In the genomic region with DNA sequence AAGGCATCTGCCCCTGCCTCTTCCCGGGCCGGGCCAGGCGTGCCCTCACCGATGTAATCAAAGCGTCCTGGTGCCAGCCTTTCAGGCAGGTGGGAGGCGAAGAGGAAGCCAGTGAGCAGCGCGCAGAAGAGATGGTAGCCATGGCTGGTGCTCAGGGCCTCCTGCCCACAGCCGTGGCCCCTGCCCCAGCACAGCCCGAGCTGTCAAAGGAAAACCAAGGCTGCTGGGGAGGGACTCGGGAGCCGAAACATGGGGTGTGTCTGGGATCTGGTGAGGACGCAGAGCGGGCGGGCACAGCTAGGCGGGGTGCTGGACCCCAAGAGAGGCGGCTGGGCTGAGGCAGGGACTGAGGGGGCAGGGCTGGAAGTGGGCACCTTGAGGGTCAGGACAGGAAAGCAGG, we compare ENCODE assay signal across 16 cellular contexts. TPM values are rescaled to one million over a fixed set of nuclear protein-coding genes. Genes with fewer than 3 reads are reported as not detected.
DNase-seq lines count a peak whose midpoint lies in the region; ATAC-seq and TF ChIP-seq lines count a peak whose summit lies in the region.
"Had no signal": no experiment of that assay in that cellular context is flagged by ENCODE, and none has a peak within 500 bp of the region (broad histone marks: within the 10 kb centered on the region; RNA-seq: fewer than 3 reads in every experiment).

No MANE protein-coding gene starts in this region.

- H3K27ac ChIP-seq in BLaER1 (no peak overlapping the region), GM23248 (no peak overlapping the region), brain microvascular endothelial cell (no peak overlapping the region)
- H3K27ac ChIP-seq: HL-60 had no signal

- ATAC-seq in naive thymus-derived CD8-positive, alpha-beta T cell = no peak
- ATAC-seq: sciatic nerve had no signal

- H3K4me1 ChIP-seq in BLaER1 (peaks cover 59% of the 10 kb centered on the region), GM23248 (ENCODE audit: insufficient read depth) (peaks cover 7% of the 10 kb centered on the region)

- CTCF ChIA-PET in Calu3 (lab: Charles Lee) = interaction anchor here (1.1 kb wide), 1 partner anchor 19 kb away, joined by 13 read pairs; no protein-coding TSS in a partner anchor

- peaks cover 23% of the 10 kb centered on the region for H3K27me3 Mint-ChIP-seq in Calu3 (ENCODE audit: unreplicated experiment)
- H3K27me3 Mint-ChIP-seq in activated T-helper 2 cell treated with anti-CD3 and anti-CD28 coated beads, Interferon-gamma antibody, Interleukin-2, Interleukin-4, amounts not matched to agents 10 μg/mL and 5 μg/mL and 100 μg/mL, durations not matched to agents 14 hours and 24 hours and 36 hours (ENCODE audit: low read depth) = no peaks in the 10 kb centered on the region
- H3K27me3 Mint-ChIP-seq in naive thymus-derived CD8-positive, alpha-beta T cell = no peaks in the 10 kb centered on the region

- intact Hi-C loops in Calu3 (cut with micrococcal nuclease; ENCODE audit: unreplicated experiment) = no loop called here
- intact Hi-C loops in activated T-helper 2 cell treated with anti-CD3 and anti-CD28 coated beads, Interferon-gamma antibody, Interleukin-2, Interleukin-4, amounts not matched to agents 10 μg/mL and 5 μg/mL and 100 μg/mL, durations not matched to agents 14 hours and 24 hours and 36 hours (cut with micrococcal nuclease) = no loop called here

- no peaks in the 10 kb centered on the region for H3K4me1 Mint-ChIP-seq in Calu3 (ENCODE audit: low read depth, unreplicated experiment)
- peaks cover 14% of the 10 kb centered on the region for H3K4me1 Mint-ChIP-seq in activated T-helper 2 cell treated with anti-CD3 and anti-CD28 coated beads, Interferon-gamma antibody, Interleukin-2, Interleukin-4, amounts not matched to agents 10 μg/mL and 5 μg/mL and 100 μg/mL, durations not matched to agents 14 hours and 24 hours and 36 hours (ENCODE audit: low read depth)
- peaks cover 11 to 22% (median 19%) of the 10 kb centered on the region in 4 donors for H3K4me1 Mint-ChIP-seq in naive thymus-derived CD8-positive, alpha-beta T cell

- H3K4me3 ChIP-seq in BLaER1 = no peak overlapping the region
- no peak overlapping the region for H3K4me3 ChIP-seq in GM23248
- H3K4me3 ChIP-seq in brain microvascular endothelial cell (ENCODE audit: low read depth, low read length) = no peak overlapping the region
- H3K4me3 ChIP-seq: lung had no signal

- no peak overlapping the region for H2AFZ ChIP-seq in GM23248

- no peaks in the 10 kb centered on the region for H3K9me3 Mint-ChIP-seq in Calu3 (ENCODE audit: low read depth, unreplicated experiment)
- H3K9me3 Mint-ChIP-seq in activated T-helper 2 cell treated with anti-CD3 and anti-CD28 coated beads, Interferon-gamma antibody, Interleukin-2, Interleukin-4, amounts not matched to agents 10 μg/mL and 5 μg/mL and 100 μg/mL, durations not matched to agents 14 hours and 24 hours and 36 hours = no peaks in the 10 kb centered on the region
- H3K9me3 Mint-ChIP-seq in naive thymus-derived CD8-positive, alpha-beta T cell = no peaks in the 10 kb centered on the region

- DNase-seq in Calu3 = no peak
- no peak for DNase-seq in activated T-helper 2 cell treated with anti-CD3 and anti-CD28 coated beads, Interferon-gamma antibody, Interleukin-2, Interleukin-4, amounts not matched to agents 10 μg/mL and 5 μg/mL and 100 μg/mL, durations not matched to agents 14 hours and 24 hours and 36 hours (ENCODE audit: low spot score)
- peak in 1 of 10 donors; percentile 40 for DNase-seq in naive thymus-derived CD8-positive, alpha-beta T cell
- DNase-seq in H4 (ENCODE audit: low spot score) = no peak
- no peak for DNase-seq in GM23248
- DNase-seq in brain microvascular endothelial cell = no peak
- DNase-seq: cerebellar nuclear complex, DND-41, foreskin melanocyte, NCI-H146, NCI-H446, Right ventricle myocardium superior had no signal

- H3F3A ChIP-seq in GM23248 (ENCODE audit: insufficient read depth) = peaks cover 4% of the 10 kb centered on the region; the same call in 1 of the 2 replicates

- H3K4me3 Mint-ChIP-seq in Calu3 (ENCODE audit: low read depth, unreplicated experiment) = peak overlapping the region; percentile 55
- peak overlapping the region; percentile 45 for H3K4me3 Mint-ChIP-seq in activated T-helper 2 cell treated with anti-CD3 and anti-CD28 coated beads, Interferon-gamma antibody, Interleukin-2, Interleukin-4, amounts not matched to agents 10 μg/mL and 5 μg/mL and 100 μg/mL, durations not matched to agents 14 hours and 24 hours and 36 hours (ENCODE audit: low read depth)
- peak overlapping the region; percentile 12 to 91 (median 86) for H3K4me3 Mint-ChIP-seq in naive thymus-derived CD8-positive, alpha-beta T cell

- in situ Hi-C loops in GM23248 (cut with MboI) (no loop called here), brain microvascular endothelial cell (cut with HindIII; ENCODE audit: low pct_ligation_motif_present, low sequenced_read_pairs) (no loop called here)

- 85% methylated on average over 17 of the region's 17 CpGs for WGBS in GM23248 (ENCODE audit: low coverage in 1 of 2, low lambda C conversion rate in 2 of 2, missing lambda C conversion rate in 2 of 2), 2 experiments

- H3K9ac ChIP-seq in BLaER1 = peak overlapping the region; percentile 36; the same call in 1 of the 2 replicates
- no peak overlapping the region for H3K9ac ChIP-seq in GM23248

- H3K9me3 ChIP-seq in BLaER1 (no peaks in the 10 kb centered on the region), GM23248 (ENCODE audit: low read depth) (no peaks in the 10 kb centered on the region)

- peaks cover 59% of the 10 kb centered on the region for H3K36me3 Mint-ChIP-seq in Calu3 (ENCODE audit: insufficient read depth, unreplicated experiment)
- peaks cover 19% of the 10 kb centered on the region for H3K36me3 Mint-ChIP-seq in activated T-helper 2 cell treated with anti-CD3 and anti-CD28 coated beads, Interferon-gamma antibody, Interleukin-2, Interleukin-4, amounts not matched to agents 10 μg/mL and 5 μg/mL and 100 μg/mL, durations not matched to agents 14 hours and 24 hours and 36 hours (ENCODE audit: low read depth)
- peaks cover 0 to 12% (median 0%) of the 10 kb centered on the region in 3 donors for H3K36me3 Mint-ChIP-seq in naive thymus-derived CD8-positive, alpha-beta T cell

- TF ChIP-seq CTCF in Calu3 (IDR thresholded peaks at IDR 0.05; ENCODE audit: unreplicated experiment) (no peak), brain microvascular endothelial cell (IDR thresholded peaks at IDR 0.05; ENCODE audit: low read depth, low read length, missing control alignments) (no peak)

- H3K27ac Mint-ChIP-seq in Calu3 (ENCODE audit: unreplicated experiment) = no peak overlapping the region
- no peak overlapping the region for H3K27ac Mint-ChIP-seq in activated T-helper 2 cell treated with anti-CD3 and anti-CD28 coated beads, Interferon-gamma antibody, Interleukin-2, Interleukin-4, amounts not matched to agents 10 μg/mL and 5 μg/mL and 100 μg/mL, durations not matched to agents 14 hours and 24 hours and 36 hours
- H3K27ac Mint-ChIP-seq in naive thymus-derived CD8-positive, alpha-beta T cell = peak overlapping the region in 4 of 10 donors; percentile 48 to 87 (median 74)

- no peaks in the 10 kb centered on the region for H3K79me2 ChIP-seq in GM23248 (ENCODE audit: insufficient read depth)

- H3K9me2 ChIP-seq in GM23248 (ENCODE audit: insufficient read depth) = no peaks in the 10 kb centered on the region

- POLR2A ChIA-PET in naive thymus-derived CD8-positive, alpha-beta T cell (lab: Charles Lee) = interaction anchor here (0.5 kb wide), 1 partner anchor 573 kb away, joined by 3 read pairs; no protein-coding TSS in a partner anchor

- peaks cover 23% of the 10 kb centered on the region for H3K27me3 ChIP-seq in BLaER1
- H3K27me3 ChIP-seq in GM23248 (replicated peaks; ENCODE audit: insufficient read depth) = no peaks in the 10 kb centered on the region
- peaks cover 7% of the 10 kb centered on the region for H3K27me3 ChIP-seq in brain microvascular endothelial cell (replicated peaks)

- BruUV-seq in Calu3 (replicated peaks; lab: Mats Ljungman, UMichigan) = no TSS peak

- H4K20me1 ChIP-seq in BLaER1 (peaks cover 96% of the 10 kb centered on the region), GM23248 (ENCODE audit: insufficient read depth) (no peaks in the 10 kb centered on the region)

- H3K36me3 ChIP-seq in BLaER1 (peaks cover 31% of the 10 kb centered on the region), GM23248 (ENCODE audit: low read depth) (no peaks in the 10 kb centered on the region), brain microvascular endothelial cell (replicated peaks) (peaks cover 10% of the 10 kb centered on the region)

- H3K4me2 ChIP-seq in BLaER1 = peak overlapping the region; percentile 99
- no peak overlapping the region for H3K4me2 ChIP-seq in GM23248 (ENCODE audit: unreplicated experiment)

RNA-seq across cellular contexts. Expression of a gene that starts 2.7 kb away (rescaled TPM):
- 2.0 and 2.6 TPM in 2 replicates for total RNA-seq in Calu3 (2022)
- 1.7 and 2.2 TPM in 2 replicates for total RNA-seq in activated T-helper 2 cell treated with anti-CD3 and anti-CD28 coated beads, Interferon-gamma antibody, Interleukin-2, Interleukin-4, amounts not matched to agents 10 μg/mL and 5 μg/mL and 100 μg/mL, durations not matched to agents 14 hours and 24 hours and 36 hours
- total RNA-seq in naive thymus-derived CD8-positive, alpha-beta T cell = 1 to 10 TPM; 6.5 to 7.8 TPM
- under 1 TPM in 1 of 3 donors, not detected in 2; 0.26 TPM for polyA plus RNA-seq in naive thymus-derived CD8-positive, alpha-beta T cell
- 0.08 TPM in 1 of 2 replicates, not detected in the other for total RNA-seq in H4 (2014; rRNA removed; shearing (Covaris generic))
- not detected in 2 replicates for total RNA-seq in GM23248 (2014; rRNA removed; shearing (Covaris generic))
- 0.25 and 0.54 TPM in 2 replicates for polyA plus RNA-seq in GM23248 (2016; fragmentation: Nextera tagmentation; extraction: Ambion mirVana)

RNA-seq across cellular contexts. Expression of a gene that starts 3.1 kb away (rescaled TPM):
- total RNA-seq in Calu3 (2022) = 20.4 and 21.2 TPM in 2 replicates
- 5.8 and 7.1 TPM in 2 replicates for total RNA-seq in activated T-helper 2 cell treated with anti-CD3 and anti-CD28 coated beads, Interferon-gamma antibody, Interleukin-2, Interleukin-4, amounts not matched to agents 10 μg/mL and 5 μg/mL and 100 μg/mL, durations not matched to agents 14 hours and 24 hours and 36 hours
- total RNA-seq in naive thymus-derived CD8-positive, alpha-beta T cell = 1 to 10 TPM; 2.8 to 3.0 TPM
- polyA plus RNA-seq in naive thymus-derived CD8-positive, alpha-beta T cell = under 1 TPM; 0.15 to 0.21 (median 0.21) TPM
- 0.50 and 1.0 TPM in 2 replicates for total RNA-seq in H4 (2014; rRNA removed; shearing (Covaris generic))
- total RNA-seq in GM23248 (2014; rRNA removed; shearing (Covaris generic)) = 0.54 and 0.63 TPM in 2 replicates
- polyA plus RNA-seq in GM23248 (2016; fragmentation: Nextera tagmentation; extraction: Ambion mirVana) = 0.38 and 0.81 TPM in 2 replicates

RNA-seq across cellular contexts. Expression of a gene that starts 31.9 kb away (rescaled TPM):
- 57.3 and 59.0 TPM in 2 replicates for total RNA-seq in Calu3 (2022)
- total RNA-seq in activated T-helper 2 cell treated with anti-CD3 and anti-CD28 coated beads, Interferon-gamma antibody, Interleukin-2, Interleukin-4, amounts not matched to agents 10 μg/mL and 5 μg/mL and 100 μg/mL, durations not matched to agents 14 hours and 24 hours and 36 hours = 115 and 117 TPM in 2 replicates
- 10 to 100 TPM; 49.1 to 54.8 TPM for total RNA-seq in naive thymus-derived CD8-positive, alpha-beta T cell
- polyA plus RNA-seq in naive thymus-derived CD8-positive, alpha-beta T cell = 10 to 100 TPM; 70.8 to 79.9 (median 76.5) TPM
- total RNA-seq in H4 (2014; rRNA removed; shearing (Covaris generic)) = 68.2 and 79.0 TPM in 2 replicates
- total RNA-seq in GM23248 (2014; rRNA removed; shearing (Covaris generic)) = 42.2 and 44.4 TPM in 2 replicates
- 47.7 and 49.7 TPM in 2 replicates for polyA plus RNA-seq in GM23248 (2016; fragmentation: Nextera tagmentation; extraction: Ambion mirVana)

RNA-seq across cellular contexts. Expression of a gene that starts 37.9 kb away (rescaled TPM):
- total RNA-seq in Calu3 (2022) = 117 and 118 TPM in 2 replicates
- total RNA-seq in activated T-helper 2 cell treated with anti-CD3 and anti-CD28 coated beads, Interferon-gamma antibody, Interleukin-2, Interleukin-4, amounts not matched to agents 10 μg/mL and 5 μg/mL and 100 μg/mL, durations not matched to agents 14 hours and 24 hours and 36 hours = 83.2 and 89.3 TPM in 2 replicates
- total RNA-seq in naive thymus-derived CD8-positive, alpha-beta T cell = 10 to 100 TPM; 66.7 to 68.9 TPM
- 10 to 100 TPM in 2 of 3 donors, 1 to 10 TPM in 1; 9.5 to 28.4 (median 11.1) TPM for polyA plus RNA-seq in naive thymus-derived CD8-positive, alpha-beta T cell
- total RNA-seq in H4 (2014; rRNA removed; shearing (Covaris generic)) = 39.9 and 45.9 TPM in 2 replicates
- total RNA-seq in GM23248 (2014; rRNA removed; shearing (Covaris generic)) = 60.0 and 68.2 TPM in 2 replicates
- polyA plus RNA-seq in GM23248 (2016; fragmentation: Nextera tagmentation; extraction: Ambion mirVana) = 30.7 and 32.2 TPM in 2 replicates

RNA-seq across cellular contexts. Expression of a gene that starts 39.4 kb away (rescaled TPM):
- total RNA-seq in Calu3 (2022) = 12.8 and 12.9 TPM in 2 replicates
- total RNA-seq in activated T-helper 2 cell treated with anti-CD3 and anti-CD28 coated beads, Interferon-gamma antibody, Interleukin-2, Interleukin-4, amounts not matched to agents 10 μg/mL and 5 μg/mL and 100 μg/mL, durations not matched to agents 14 hours and 24 hours and 36 hours = 6.8 and 7.8 TPM in 2 replicates
- 10 to 100 TPM; 15.0 to 15.6 TPM for total RNA-seq in naive thymus-derived CD8-positive, alpha-beta T cell
- polyA plus RNA-seq in naive thymus-derived CD8-positive, alpha-beta T cell = 1 to 10 TPM; 2.5 to 9.6 (median 4.8) TPM
- 1.4 and 7.3 TPM in 2 replicates for total RNA-seq in H4 (2014; rRNA removed; shearing (Covaris generic))
- total RNA-seq in GM23248 (2014; rRNA removed; shearing (Covaris generic)) = 0.63 and 1.8 TPM in 2 replicates
- 3.8 and 3.9 TPM in 2 replicates for polyA plus RNA-seq in GM23248 (2016; fragmentation: Nextera tagmentation; extraction: Ambion mirVana)
